Comparison of ENCODE assay signal across 8 cellular contexts in the genomic region with DNA sequence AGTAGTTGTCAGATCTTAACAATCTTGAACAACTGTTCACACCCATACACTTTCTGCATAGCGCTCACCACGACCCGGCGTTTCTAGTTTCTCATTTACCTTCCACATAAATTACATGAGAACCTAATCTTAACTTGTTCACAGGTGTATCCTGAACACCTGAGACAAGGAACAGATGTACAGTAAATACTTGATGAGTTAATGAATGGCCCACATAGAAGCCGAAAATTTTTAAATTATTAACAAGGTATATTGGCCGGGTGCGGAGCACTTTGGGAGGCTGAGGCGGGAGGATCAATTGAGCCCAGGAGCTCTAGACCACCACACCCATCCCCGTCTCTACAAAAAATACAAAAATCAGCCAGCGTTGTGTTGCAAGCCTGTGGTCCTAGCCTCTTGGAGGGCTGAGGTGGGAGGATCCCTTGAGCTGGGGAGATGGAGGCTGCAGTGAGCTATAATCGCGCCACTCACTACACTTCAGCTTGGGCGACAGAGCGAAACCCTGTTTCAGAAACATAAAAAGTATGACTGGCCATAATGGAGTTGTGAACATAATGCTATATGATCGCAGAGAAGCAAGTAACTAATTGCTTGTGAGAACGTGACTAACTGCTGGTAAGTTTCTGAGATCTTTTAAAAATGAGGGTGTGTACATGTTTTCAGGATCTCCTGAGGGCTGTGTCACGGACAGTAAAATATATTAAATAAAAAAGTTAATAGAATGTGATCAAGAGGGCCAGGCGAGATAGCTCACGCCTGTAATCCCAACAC. TPM values are rescaled to one million over a fixed set of nuclear protein-coding genes. Genes with fewer than 3 reads are reported as not detected.
DNase-seq lines count a peak whose midpoint lies in the region; ATAC-seq and TF ChIP-seq lines count a peak whose summit lies in the region.

No MANE protein-coding gene starts in this region.

- H3K27ac Mint-ChIP-seq in Calu3 (ENCODE audit: unreplicated experiment) = peak overlapping the region; percentile 99
- peak overlapping the region; percentile 94 to 97 for H3K27ac Mint-ChIP-seq in natural killer cell treated with Interleukin-12 subunit alpha and Interleukin-12 subunit beta and Interleukin-15 and Interleukin-18, amount 100 ng/mL, for 72 hours

- no peak for TF ChIP-seq CTCF in Calu3 (IDR thresholded peaks at IDR 0.05; ENCODE audit: unreplicated experiment)

- H3K27me3 Mint-ChIP-seq in Calu3 (ENCODE audit: unreplicated experiment) = no peaks in the 10 kb centered on the region
- H3K27me3 Mint-ChIP-seq in natural killer cell treated with Interleukin-12 subunit alpha and Interleukin-12 subunit beta and Interleukin-15 and Interleukin-18, amount 100 ng/mL, for 72 hours = no peaks in the 10 kb centered on the region

- H3K4me1 Mint-ChIP-seq in Calu3 (ENCODE audit: low read depth, unreplicated experiment) = no peaks in the 10 kb centered on the region
- H3K4me1 Mint-ChIP-seq in natural killer cell treated with Interleukin-12 subunit alpha and Interleukin-12 subunit beta and Interleukin-15 and Interleukin-18, amount 100 ng/mL, for 72 hours (ENCODE audit: low read depth in 2 of 2) = peaks cover 20 to 27% of the 10 kb centered on the region in 2 donors

- no peaks in the 10 kb centered on the region for H3K9me3 Mint-ChIP-seq in Calu3 (ENCODE audit: low read depth, unreplicated experiment)
- H3K9me3 Mint-ChIP-seq in natural killer cell treated with Interleukin-12 subunit alpha and Interleukin-12 subunit beta and Interleukin-15 and Interleukin-18, amount 100 ng/mL, for 72 hours = no peaks in the 10 kb centered on the region

- no peak for DNase-seq in Calu3
- peak; percentile 20 for DNase-seq in KBM-7
- no peak for DNase-seq in natural killer cell treated with Interleukin-12 subunit alpha and Interleukin-12 subunit beta and Interleukin-15 and Interleukin-18, amount 100 ng/mL, for 72 hours (ENCODE audit: low spot score)
- DNase-seq in T-helper 9 cell = no peak
- no peak for DNase-seq in HCEC 1CT

- in situ Hi-C loops in KBM-7 (cut with MboI; ENCODE audit: low pct_unique_long_range_greater_than_20kb, low sequenced_read_pairs) = no loop called here

- H3K4me3 Mint-ChIP-seq in Calu3 (ENCODE audit: low read depth, unreplicated experiment) = peak overlapping the region; percentile 98
- peak overlapping the region; percentile 88 for H3K4me3 Mint-ChIP-seq in natural killer cell treated with Interleukin-12 subunit alpha and Interleukin-12 subunit beta and Interleukin-15 and Interleukin-18, amount 100 ng/mL, for 72 hours

- no peak for ATAC-seq in natural killer cell treated with Interleukin-12 subunit alpha and Interleukin-12 subunit beta and Interleukin-15 and Interleukin-18, amount 100 ng/mL, for 72 hours
- no peak for ATAC-seq in HG02763 (IDR thresholded peaks at IDR 0.05; ENCODE audit: unreplicated experiment)
- ATAC-seq in HG03025 (IDR thresholded peaks at IDR 0.05; ENCODE audit: low FRiP score, unreplicated experiment) = no peak

- CTCF ChIA-PET in Calu3 (lab: Charles Lee) = no interaction called here

- H3K36me3 Mint-ChIP-seq in Calu3 (ENCODE audit: insufficient read depth, unreplicated experiment) = peaks cover 37% of the 10 kb centered on the region
- H3K36me3 Mint-ChIP-seq in natural killer cell treated with Interleukin-12 subunit alpha and Interleukin-12 subunit beta and Interleukin-15 and Interleukin-18, amount 100 ng/mL, for 72 hours = peaks cover 6% of the 10 kb centered on the region

- H3K27ac ChIP-seq in cingulate gyrus (ENCODE audit: low read depth, low read length) = peak overlapping the region; percentile 98

- no TSS peak for BruUV-seq in Calu3 (replicated peaks; lab: Mats Ljungman, UMichigan)

- intact Hi-C loops in Calu3 (cut with micrococcal nuclease; ENCODE audit: unreplicated experiment) = no loop called here

RNA-seq across cellular contexts. Expression of gene SMARCC1, which starts 1.0 kb away (rescaled TPM):
- total RNA-seq in Calu3 (2022) = 122 and 127 TPM in 2 replicates
- total RNA-seq in natural killer cell treated with Interleukin-12 subunit alpha and Interleukin-12 subunit beta and Interleukin-15 and Interleukin-18, amount 100 ng/mL, for 72 hours = 100 to 1,000 TPM in 1 of 2 donors, 10 to 100 TPM in 1; 93.8 to 130 TPM

RNA-seq across cellular contexts. Expression of gene DHX30, which starts 20.2 kb away (rescaled TPM):
- 71.1 and 75.4 TPM in 2 replicates for total RNA-seq in Calu3 (2022)
- total RNA-seq in natural killer cell treated with Interleukin-12 subunit alpha and Interleukin-12 subunit beta and Interleukin-15 and Interleukin-18, amount 100 ng/mL, for 72 hours = 100 to 1,000 TPM; 101 to 177 TPM
